In genomic region chr6:139134817-139135577, GRCh38 we compare ENCODE assay signal across 8 cellular contexts. TPM values are rescaled to one million over a fixed set of nuclear protein-coding genes. Genes with fewer than 3 reads are reported as not detected.
DNase-seq lines count a peak whose midpoint lies in the region; ATAC-seq lines count a peak whose summit lies in the region.

Gene HECA, plus strand, starts transcription at chr6:139135080. Its CDS starts 317 bp downstream, at chr6:139135397.

- H3K9ac ChIP-seq in BLaER1, result peak within 1 kb of the TSS; percentile 94

- peaks cover 7% of the 10 kb centered on the region; the same call in 1 of the 2 replicates for H3K36me3 ChIP-seq in BLaER1

- H3K4me1 ChIP-seq in BLaER1, result peaks cover 57% of the 10 kb centered on the region

- H3K27me3 ChIP-seq in BLaER1, result no peaks in the 10 kb centered on the region

- peak within 1 kb of the TSS; percentile 86 for H3K4me2 ChIP-seq in BLaER1

- ATAC-seq in GM19372 (IDR thresholded peaks at IDR 0.05; ENCODE audit: low read depth, unreplicated experiment), result peak; percentile 70
- ATAC-seq in HG03521 (IDR thresholded peaks at IDR 0.05; ENCODE audit: unreplicated experiment), result peak; percentile 89
- ATAC-seq in left lobe of liver, result peak; percentile 92

- peaks cover 38% of the 10 kb centered on the region for H4K20me1 ChIP-seq in BLaER1

- peak within 1 kb of the TSS; percentile 92 for H3K27ac ChIP-seq in BLaER1

- DNase-seq in NCI-H748 treated with DMSO at 0.1 percent for 48 hours (lab: John Stamatoyannopoulos, UW) (peak; percentile 81), dedifferentiated amniotic fluid mesenchymal stem cell (ENCODE audit: extremely low spot score) (peak; percentile 93), left lobe of liver (ENCODE audit: low spot score) (peak; percentile 96)
- peak; percentile 99 for DNase-seq in activated CD4-positive, alpha-beta T cell treated with anti-CD3 and anti-CD28 coated beads, Interleukin-2, amount 50 U/mL, for 24 hours (ENCODE audit: low read depth in 1 of 2, low spot score in 1 of 2)
- peak; percentile 100 for DNase-seq in stimulated activated CD4-positive, alpha-beta T cell treated with anti-CD3 and anti-CD28 coated beads, Interleukin-2, amount 100 ng/mL, for 24 hours

- no peaks in the 10 kb centered on the region for H3K9me3 ChIP-seq in BLaER1

- peak within 1 kb of the TSS; percentile 94 for H3K4me3 ChIP-seq in BLaER1

RNA-seq across cellular contexts. Expression of gene HECA, which starts in this region (rescaled TPM):
- 7.4 TPM for total RNA-seq in left lobe of liver

Comparison
In these comparisons a context has a peak if more than half of its experiments do, and no peak if none do; other contexts are left out.
1. Peak in every context shown above with its lines: DNase-seq, ATAC-seq, H3K4me3 ChIP-seq and H3K27ac ChIP-seq.